Comparison of ENCODE assay signal across 1 cellular context in genomic region chr7:54774785-54775740, GRCh38.
A peak's percentile ranks its signal among the peaks of the same experiment; 100 is the strongest.
TF ChIP-seq lines count a peak whose summit lies in the region.

No MANE protein-coding gene starts in this region.

TF ChIP-seq in HepG2, 621 proteins besides CTCF, POLR2A, EP300 and RAD21 (continued from another document):
- peak; percentile 12; the same call in 1 of the 2 replicates for TF ChIP-seq ZNF687 (CRISPR knock-in tag; IDR thresholded peaks at IDR 0.05)
